In the genomic region with DNA sequence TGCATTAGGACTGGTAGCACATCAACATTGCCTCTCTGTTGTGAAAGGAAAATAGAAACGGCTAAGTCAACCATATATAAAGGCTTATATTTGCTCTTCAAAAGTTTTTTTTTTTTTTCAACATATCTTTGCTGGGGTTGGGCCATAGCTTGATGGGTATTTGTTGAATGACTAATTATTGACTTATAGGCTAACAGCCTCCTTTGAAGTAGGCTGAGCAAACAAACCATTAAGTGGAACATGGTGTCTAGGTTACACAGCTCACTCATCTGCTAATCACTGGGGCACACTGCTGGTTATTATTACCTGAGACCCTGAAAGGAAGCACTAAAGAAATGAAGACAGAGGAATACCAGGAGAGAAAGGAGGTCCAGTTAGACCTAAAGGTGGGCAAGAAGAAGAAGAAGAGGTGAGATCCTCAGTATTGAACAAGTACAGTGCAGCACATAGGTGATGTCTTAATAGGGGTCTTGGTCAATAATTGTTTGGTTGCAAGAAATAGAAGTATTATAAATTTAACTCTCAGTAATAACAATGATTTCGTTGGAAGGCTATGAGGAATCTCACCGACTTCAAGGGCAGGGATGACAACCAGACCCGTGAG, we compare ENCODE assay signal across 1 cellular context.
TF ChIP-seq lines count a peak whose summit lies in the region.

No MANE protein-coding gene starts in this region.

TF ChIP-seq in HEK293, 187 proteins besides CTCF, POLR2A, EP300 and RAD21 (continued from another document and continues in another):
- no peak for TF ChIP-seq TRIM28 (IDR thresholded peaks at IDR 0.05; ENCODE audit: borderline replicate concordance, low read length)
- no peak for TF ChIP-seq ZNF549 (tag by site-specific recombination; IDR thresholded peaks at IDR 0.05)
- TF ChIP-seq, protein P1, sequence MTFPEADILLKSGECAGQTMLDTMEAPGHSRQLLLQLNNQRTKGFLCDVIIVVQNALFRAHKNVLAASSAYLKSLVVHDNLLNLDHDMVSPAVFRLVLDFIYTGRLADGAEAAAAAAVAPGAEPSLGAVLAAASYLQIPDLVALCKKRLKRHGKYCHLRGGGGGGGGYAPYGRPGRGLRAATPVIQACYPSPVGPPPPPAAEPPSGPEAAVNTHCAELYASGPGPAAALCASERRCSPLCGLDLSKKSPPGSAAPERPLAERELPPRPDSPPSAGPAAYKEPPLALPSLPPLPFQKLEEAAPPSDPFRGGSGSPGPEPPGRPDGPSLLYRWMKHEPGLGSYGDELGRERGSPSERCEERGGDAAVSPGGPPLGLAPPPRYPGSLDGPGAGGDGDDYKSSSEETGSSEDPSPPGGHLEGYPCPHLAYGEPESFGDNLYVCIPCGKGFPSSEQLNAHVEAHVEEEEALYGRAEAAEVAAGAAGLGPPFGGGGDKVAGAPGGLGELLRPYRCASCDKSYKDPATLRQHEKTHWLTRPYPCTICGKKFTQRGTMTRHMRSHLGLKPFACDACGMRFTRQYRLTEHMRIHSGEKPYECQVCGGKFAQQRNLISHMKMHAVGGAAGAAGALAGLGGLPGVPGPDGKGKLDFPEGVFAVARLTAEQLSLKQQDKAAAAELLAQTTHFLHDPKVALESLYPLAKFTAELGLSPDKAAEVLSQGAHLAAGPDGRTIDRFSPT (tag by site-specific recombination; IDR thresholded peaks at IDR 0.05) = no peak
- TF ChIP-seq ZNF248 (tag by site-specific recombination; IDR thresholded peaks at IDR 0.05) = no peak
- TF ChIP-seq, protein P2, sequence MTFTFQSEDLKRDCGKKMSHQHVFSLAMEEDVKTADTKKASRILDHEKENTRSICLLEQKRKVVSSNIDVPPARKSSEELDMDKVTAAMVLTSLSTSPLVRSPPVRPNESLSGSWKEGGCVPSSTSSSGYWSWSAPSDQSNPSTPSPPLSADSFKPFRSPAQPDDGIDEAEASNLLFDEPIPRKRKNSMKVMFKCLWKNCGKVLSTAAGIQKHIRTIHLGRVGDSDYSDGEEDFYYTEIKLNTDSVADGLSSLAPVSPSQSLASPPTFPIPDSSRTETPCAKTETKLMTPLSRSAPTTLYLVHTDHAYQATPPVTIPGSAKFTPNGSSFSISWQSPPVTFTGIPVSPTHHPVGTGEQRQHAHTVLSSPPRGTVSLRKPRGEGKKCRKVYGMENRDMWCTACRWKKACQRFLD (tag by site-specific recombination; IDR thresholded peaks at IDR 0.05) = no peak
- TF ChIP-seq KLF1 (tag by site-specific recombination; IDR thresholded peaks at IDR 0.05) = no peak
- TF ChIP-seq ZNF23 (tag by site-specific recombination; IDR thresholded peaks at IDR 0.05; ENCODE audit: borderline replicate concordance) = no peak
- TF ChIP-seq, protein P3, sequence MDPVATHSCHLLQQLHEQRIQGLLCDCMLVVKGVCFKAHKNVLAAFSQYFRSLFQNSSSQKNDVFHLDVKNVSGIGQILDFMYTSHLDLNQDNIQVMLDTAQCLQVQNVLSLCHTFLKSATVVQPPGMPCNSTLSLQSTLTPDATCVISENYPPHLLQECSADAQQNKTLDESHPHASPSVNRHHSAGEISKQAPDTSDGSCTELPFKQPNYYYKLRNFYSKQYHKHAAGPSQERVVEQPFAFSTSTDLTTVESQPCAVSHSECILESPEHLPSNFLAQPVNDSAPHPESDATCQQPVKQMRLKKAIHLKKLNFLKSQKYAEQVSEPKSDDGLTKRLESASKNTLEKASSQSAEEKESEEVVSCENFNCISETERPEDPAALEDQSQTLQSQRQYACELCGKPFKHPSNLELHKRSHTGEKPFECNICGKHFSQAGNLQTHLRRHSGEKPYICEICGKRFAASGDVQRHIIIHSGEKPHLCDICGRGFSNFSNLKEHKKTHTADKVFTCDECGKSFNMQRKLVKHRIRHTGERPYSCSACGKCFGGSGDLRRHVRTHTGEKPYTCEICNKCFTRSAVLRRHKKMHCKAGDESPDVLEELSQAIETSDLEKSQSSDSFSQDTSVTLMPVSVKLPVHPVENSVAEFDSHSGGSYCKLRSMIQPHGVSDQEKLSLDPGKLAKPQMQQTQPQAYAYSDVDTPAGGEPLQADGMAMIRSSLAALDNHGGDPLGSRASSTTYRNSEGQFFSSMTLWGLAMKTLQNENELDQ (tag by site-specific recombination; IDR thresholded peaks at IDR 0.05; ENCODE audit: low read depth) = no peak
- TF ChIP-seq, protein P4, sequence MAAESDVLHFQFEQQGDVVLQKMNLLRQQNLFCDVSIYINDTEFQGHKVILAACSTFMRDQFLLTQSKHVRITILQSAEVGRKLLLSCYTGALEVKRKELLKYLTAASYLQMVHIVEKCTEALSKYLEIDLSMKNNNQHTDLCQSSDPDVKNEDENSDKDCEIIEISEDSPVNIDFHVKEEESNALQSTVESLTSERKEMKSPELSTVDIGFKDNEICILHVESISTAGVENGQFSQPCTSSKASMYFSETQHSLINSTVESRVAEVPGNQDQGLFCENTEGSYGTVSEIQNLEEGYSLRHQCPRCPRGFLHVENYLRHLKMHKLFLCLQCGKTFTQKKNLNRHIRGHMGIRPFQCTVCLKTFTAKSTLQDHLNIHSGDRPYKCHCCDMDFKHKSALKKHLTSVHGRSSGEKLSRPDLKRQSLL (tag by site-specific recombination; IDR thresholded peaks at IDR 0.05) = 0 out of 2 replicates have a peak, but pooled peaks have one; percentile 37
- no peak for TF ChIP-seq ZNF133 (tag by site-specific recombination; IDR thresholded peaks at IDR 0.05)
- TF ChIP-seq SCRT1 (tag by site-specific recombination; IDR thresholded peaks at IDR 0.05; ENCODE audit: borderline replicate concordance) = no peak
- no peak for TF ChIP-seq ZBTB48 (tag by site-specific recombination; IDR thresholded peaks at IDR 0.05)
- no peak for TF ChIP-seq ZNF391 (tag by site-specific recombination; IDR thresholded peaks at IDR 0.05; ENCODE audit: borderline replicate concordance, low read depth)
- TF ChIP-seq MEIS1 (CRISPR knock-in tag; IDR thresholded peaks at IDR 0.05; ENCODE audit: borderline replicate concordance) = no peak
- no peak for TF ChIP-seq ZNF843 (tag by site-specific recombination; IDR thresholded peaks at IDR 0.05)
- no peak for TF ChIP-seq ZNF473 (tag by site-specific recombination; IDR thresholded peaks at IDR 0.05)
- no peak for TF ChIP-seq ZNF157 (tag by site-specific recombination; IDR thresholded peaks at IDR 0.05)
- TF ChIP-seq ZFP3 (tag by site-specific recombination; IDR thresholded peaks at IDR 0.05; ENCODE audit: low read depth) = no peak
- TF ChIP-seq ZNF266 (tag by site-specific recombination; IDR thresholded peaks at IDR 0.05; ENCODE audit: low read depth) = no peak
- TF ChIP-seq, protein P5, sequence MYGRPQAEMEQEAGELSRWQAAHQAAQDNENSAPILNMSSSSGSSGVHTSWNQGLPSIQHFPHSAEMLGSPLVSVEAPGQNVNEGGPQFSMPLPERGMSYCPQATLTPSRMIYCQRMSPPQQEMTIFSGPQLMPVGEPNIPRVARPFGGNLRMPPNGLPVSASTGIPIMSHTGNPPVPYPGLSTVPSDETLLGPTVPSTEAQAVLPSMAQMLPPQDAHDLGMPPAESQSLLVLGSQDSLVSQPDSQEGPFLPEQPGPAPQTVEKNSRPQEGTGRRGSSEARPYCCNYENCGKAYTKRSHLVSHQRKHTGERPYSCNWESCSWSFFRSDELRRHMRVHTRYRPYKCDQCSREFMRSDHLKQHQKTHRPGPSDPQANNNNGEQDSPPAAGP (tag by site-specific recombination; IDR thresholded peaks at IDR 0.05) = peak; percentile 91
- TF ChIP-seq ZBTB21 (tag by site-specific recombination; IDR thresholded peaks at IDR 0.05) = 0 out of 2 replicates have a peak, but pooled peaks have one; percentile 22
- TF ChIP-seq GLI2 (tag by site-specific recombination; IDR thresholded peaks at IDR 0.05; ENCODE audit: borderline replicate concordance, low read depth) = peak; percentile 90
- TF ChIP-seq, protein P6, sequence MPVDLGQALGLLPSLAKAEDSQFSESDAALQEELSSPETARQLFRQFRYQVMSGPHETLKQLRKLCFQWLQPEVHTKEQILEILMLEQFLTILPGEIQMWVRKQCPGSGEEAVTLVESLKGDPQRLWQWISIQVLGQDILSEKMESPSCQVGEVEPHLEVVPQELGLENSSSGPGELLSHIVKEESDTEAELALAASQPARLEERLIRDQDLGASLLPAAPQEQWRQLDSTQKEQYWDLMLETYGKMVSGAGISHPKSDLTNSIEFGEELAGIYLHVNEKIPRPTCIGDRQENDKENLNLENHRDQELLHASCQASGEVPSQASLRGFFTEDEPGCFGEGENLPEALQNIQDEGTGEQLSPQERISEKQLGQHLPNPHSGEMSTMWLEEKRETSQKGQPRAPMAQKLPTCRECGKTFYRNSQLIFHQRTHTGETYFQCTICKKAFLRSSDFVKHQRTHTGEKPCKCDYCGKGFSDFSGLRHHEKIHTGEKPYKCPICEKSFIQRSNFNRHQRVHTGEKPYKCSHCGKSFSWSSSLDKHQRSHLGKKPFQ (tag by site-specific recombination; IDR thresholded peaks at IDR 0.05) = no peak
- no peak for TF ChIP-seq ZNF777 (tag by site-specific recombination; IDR thresholded peaks at IDR 0.05; ENCODE audit: borderline replicate concordance)
- TF ChIP-seq, protein P7, sequence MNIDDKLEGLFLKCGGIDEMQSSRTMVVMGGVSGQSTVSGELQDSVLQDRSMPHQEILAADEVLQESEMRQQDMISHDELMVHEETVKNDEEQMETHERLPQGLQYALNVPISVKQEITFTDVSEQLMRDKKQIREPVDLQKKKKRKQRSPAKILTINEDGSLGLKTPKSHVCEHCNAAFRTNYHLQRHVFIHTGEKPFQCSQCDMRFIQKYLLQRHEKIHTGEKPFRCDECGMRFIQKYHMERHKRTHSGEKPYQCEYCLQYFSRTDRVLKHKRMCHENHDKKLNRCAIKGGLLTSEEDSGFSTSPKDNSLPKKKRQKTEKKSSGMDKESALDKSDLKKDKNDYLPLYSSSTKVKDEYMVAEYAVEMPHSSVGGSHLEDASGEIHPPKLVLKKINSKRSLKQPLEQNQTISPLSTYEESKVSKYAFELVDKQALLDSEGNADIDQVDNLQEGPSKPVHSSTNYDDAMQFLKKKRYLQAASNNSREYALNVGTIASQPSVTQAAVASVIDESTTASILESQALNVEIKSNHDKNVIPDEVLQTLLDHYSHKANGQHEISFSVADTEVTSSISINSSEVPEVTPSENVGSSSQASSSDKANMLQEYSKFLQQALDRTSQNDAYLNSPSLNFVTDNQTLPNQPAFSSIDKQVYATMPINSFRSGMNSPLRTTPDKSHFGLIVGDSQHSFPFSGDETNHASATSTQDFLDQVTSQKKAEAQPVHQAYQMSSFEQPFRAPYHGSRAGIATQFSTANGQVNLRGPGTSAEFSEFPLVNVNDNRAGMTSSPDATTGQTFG (tag by site-specific recombination; IDR thresholded peaks at IDR 0.05; ENCODE audit: borderline replicate concordance) = no peak
- TF ChIP-seq, protein P8, sequence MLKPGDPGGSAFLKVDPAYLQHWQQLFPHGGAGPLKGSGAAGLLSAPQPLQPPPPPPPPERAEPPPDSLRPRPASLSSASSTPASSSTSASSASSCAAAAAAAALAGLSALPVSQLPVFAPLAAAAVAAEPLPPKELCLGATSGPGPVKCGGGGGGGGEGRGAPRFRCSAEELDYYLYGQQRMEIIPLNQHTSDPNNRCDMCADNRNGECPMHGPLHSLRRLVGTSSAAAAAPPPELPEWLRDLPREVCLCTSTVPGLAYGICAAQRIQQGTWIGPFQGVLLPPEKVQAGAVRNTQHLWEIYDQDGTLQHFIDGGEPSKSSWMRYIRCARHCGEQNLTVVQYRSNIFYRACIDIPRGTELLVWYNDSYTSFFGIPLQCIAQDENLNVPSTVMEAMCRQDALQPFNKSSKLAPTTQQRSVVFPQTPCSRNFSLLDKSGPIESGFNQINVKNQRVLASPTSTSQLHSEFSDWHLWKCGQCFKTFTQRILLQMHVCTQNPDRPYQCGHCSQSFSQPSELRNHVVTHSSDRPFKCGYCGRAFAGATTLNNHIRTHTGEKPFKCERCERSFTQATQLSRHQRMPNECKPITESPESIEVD (tag by site-specific recombination; IDR thresholded peaks at IDR 0.05) = peak; percentile 79
- TF ChIP-seq, protein P9, sequence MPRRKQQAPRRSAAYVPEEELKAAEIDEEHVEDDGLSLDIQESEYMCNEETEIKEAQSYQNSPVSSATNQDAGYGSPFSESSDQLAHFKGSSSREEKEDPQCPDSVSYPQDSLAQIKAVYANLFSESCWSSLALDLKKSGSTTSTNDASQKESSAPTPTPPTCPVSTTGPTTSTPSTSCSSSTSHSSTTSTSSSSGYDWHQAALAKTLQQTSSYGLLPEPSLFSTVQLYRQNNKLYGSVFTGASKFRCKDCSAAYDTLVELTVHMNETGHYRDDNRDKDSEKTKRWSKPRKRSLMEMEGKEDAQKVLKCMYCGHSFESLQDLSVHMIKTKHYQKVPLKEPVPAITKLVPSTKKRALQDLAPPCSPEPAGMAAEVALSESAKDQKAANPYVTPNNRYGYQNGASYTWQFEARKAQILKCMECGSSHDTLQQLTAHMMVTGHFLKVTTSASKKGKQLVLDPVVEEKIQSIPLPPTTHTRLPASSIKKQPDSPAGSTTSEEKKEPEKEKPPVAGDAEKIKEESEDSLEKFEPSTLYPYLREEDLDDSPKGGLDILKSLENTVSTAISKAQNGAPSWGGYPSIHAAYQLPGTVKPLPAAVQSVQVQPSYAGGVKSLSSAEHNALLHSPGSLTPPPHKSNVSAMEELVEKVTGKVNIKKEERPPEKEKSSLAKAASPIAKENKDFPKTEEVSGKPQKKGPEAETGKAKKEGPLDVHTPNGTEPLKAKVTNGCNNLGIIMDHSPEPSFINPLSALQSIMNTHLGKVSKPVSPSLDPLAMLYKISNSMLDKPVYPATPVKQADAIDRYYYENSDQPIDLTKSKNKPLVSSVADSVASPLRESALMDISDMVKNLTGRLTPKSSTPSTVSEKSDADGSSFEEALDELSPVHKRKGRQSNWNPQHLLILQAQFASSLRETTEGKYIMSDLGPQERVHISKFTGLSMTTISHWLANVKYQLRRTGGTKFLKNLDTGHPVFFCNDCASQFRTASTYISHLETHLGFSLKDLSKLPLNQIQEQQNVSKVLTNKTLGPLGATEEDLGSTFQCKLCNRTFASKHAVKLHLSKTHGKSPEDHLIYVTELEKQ (tag by site-specific recombination; IDR thresholded peaks at IDR 0.05; ENCODE audit: borderline replicate concordance) = peak; percentile 77
- no peak for TF ChIP-seq ZNF677 (tag by site-specific recombination; IDR thresholded peaks at IDR 0.05)
